In genomic region chr3:160825311-160825800, GRCh38 we compare ENCODE assay signal across 2 cellular contexts.
A peak's percentile ranks its signal among the peaks of the same experiment; 100 is the strongest.
TF ChIP-seq lines count a peak whose summit lies in the region.

No MANE protein-coding gene starts in this region.

TF ChIP-seq in H1, 55 proteins besides CTCF, POLR2A, EP300 and RAD21:
- TF ChIP-seq NANOG (IDR thresholded peaks at IDR 0.05; ENCODE audit: insufficient read depth, low read depth, low read length, poor library complexity, severe bottlenecking) (peak; percentile 5), HDAC6 (IDR thresholded peaks at IDR 0.05; ENCODE audit: low read depth, low read length) (no peak), EZH2 (IDR thresholded peaks at IDR 0.05; ENCODE audit: low read depth, low read length, severe bottlenecking) (no peak)

TF ChIP-seq in SK-N-SH, 30 proteins besides CTCF, POLR2A, EP300 and RAD21:
- TF ChIP-seq MXI1 (IDR thresholded peaks at IDR 0.05; ENCODE audit: low read depth, low read length) (no peak), CHD2 (IDR thresholded peaks at IDR 0.05; ENCODE audit: low read length, partially characterized antibody) (no peak), TAF1 (IDR thresholded peaks at IDR 0.05; ENCODE audit: borderline replicate concordance, low read depth, low read length) (no peak), YY1 (IDR thresholded peaks at IDR 0.05; ENCODE audit: low read depth) (no peak), JUND (IDR thresholded peaks at IDR 0.05) (no peak), MAX (IDR thresholded peaks at IDR 0.05; ENCODE audit: low read depth) (no peak), REST (IDR thresholded peaks at IDR 0.05; ENCODE audit: low read depth, low read length) (no peak), NRF1 (IDR thresholded peaks at IDR 0.05; ENCODE audit: low read depth, low read length) (no peak), USF2 (IDR thresholded peaks at IDR 0.05; ENCODE audit: borderline replicate concordance, low read depth, low read length) (no peak), POLR2AphosphoS5 (IDR thresholded peaks at IDR 0.05; ENCODE audit: low read depth, low read length) (no peak), FOSL2 (IDR thresholded peaks at IDR 0.05; ENCODE audit: borderline replicate concordance, low read depth) (no peak), NFIC (IDR thresholded peaks at IDR 0.05; ENCODE audit: borderline replicate concordance) (no peak), TCF12 (IDR thresholded peaks at IDR 0.05) (no peak), ZBTB33 (IDR thresholded peaks at IDR 0.05; ENCODE audit: borderline replicate concordance, low read depth) (no peak), RFX5 (IDR thresholded peaks at IDR 0.05; ENCODE audit: low read length) (no peak)
